In the genomic region with DNA sequence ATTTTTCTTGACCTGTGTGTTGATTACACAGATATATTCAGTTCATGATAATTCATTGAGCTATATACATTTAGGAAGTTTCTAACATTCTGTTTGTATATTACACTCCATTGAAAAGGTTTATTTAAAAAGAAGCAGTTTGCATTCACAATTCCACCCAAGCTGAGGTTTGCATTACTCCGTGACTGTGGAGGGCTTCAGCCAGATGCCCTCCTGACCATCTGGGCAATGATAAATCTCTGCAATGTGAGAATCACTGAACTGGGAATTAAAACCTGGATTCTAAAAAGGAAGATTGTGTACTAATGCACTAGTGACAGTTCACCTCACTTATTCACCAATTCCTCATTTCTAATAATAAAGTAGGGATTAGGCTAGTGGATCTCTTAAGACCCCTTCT, we compare ENCODE assay signal across 24 cellular contexts. TPM values are rescaled to one million over a fixed set of nuclear protein-coding genes. Genes with fewer than 3 reads are reported as not detected.
"Had no signal": no experiment of that assay in that cellular context is flagged by ENCODE, and none has a peak within 500 bp of the region (broad histone marks: within the 10 kb centered on the region; RNA-seq: fewer than 3 reads in every experiment).

No MANE protein-coding gene starts in this region.

- H3K36me3 ChIP-seq: SJSA1 had no signal

- H3K9ac ChIP-seq: KMS-11 had no signal

- H3K4me3 Mint-ChIP-seq: IgD-negative memory B cell had no signal

- H3K4me1 Mint-ChIP-seq: IgD-negative memory B cell had no signal

- H3K27me3 ChIP-seq: SJSA1 had no signal

- H3K4me1 ChIP-seq: SJSA1 had no signal

- H3K4me3 ChIP-seq: K562, SJSA1, SK-N-MC had no signal

- H3K9me3 ChIP-seq: SJSA1 had no signal

- ATAC-seq: K562 had no signal

- H3K4me2 ChIP-seq: KMS-11 had no signal

- H3K27ac ChIP-seq: KMS-11, SJSA1, SK-N-MC had no signal

- FAIRE-seq: K562 had no signal

- H3K27me3 Mint-ChIP-seq: IgD-negative memory B cell had no signal

- H3K27ac Mint-ChIP-seq: IgD-negative memory B cell had no signal

- DNase-seq: Kasumi-1, MM.1S, NCI-H1092 treated with DMSO at 0.1 percent for 48 hours, NCI-H1436, NCI-H187, NCI-H2029, NCI-H2081 treated with DMSO at 0.1 percent for 48 hours, NCI-H2171, NCI-H226, NCI-H446, NCI-H510A, NCI-H524 treated with DMSO at 0.1 percent for 48 hours, NCI-H69, NCI-H774, Right ventricle myocardium superior, RPMI8226, SIG-M5 had no signal

RNA-seq across cellular contexts. Expression of gene CYP2C9, which starts 36.4 kb away (rescaled TPM):
- total RNA-seq: HT-29, M059J, Right ventricle myocardium superior, SJSA1 had no signal
- polyA plus RNA-seq: IgD-negative memory B cell, K562 had no signal
